In genomic region chr6:157855325-157855724, GRCh38 we compare ENCODE assay signal across 17 cellular contexts. TPM values are rescaled to one million over a fixed set of nuclear protein-coding genes. Genes with fewer than 3 reads are reported as not detected.
DNase-seq lines count a peak whose midpoint lies in the region; ATAC-seq, FAIRE-seq and TF ChIP-seq lines count a peak whose summit lies in the region.
"Had no signal": no experiment of that assay in that cellular context is flagged by ENCODE, and none has a peak within 500 bp of the region (broad histone marks: within the 10 kb centered on the region; RNA-seq: fewer than 3 reads in every experiment).

No MANE protein-coding gene starts in this region.

- H3K4me1 Mint-ChIP-seq in CD4-positive, CD25-positive, alpha-beta regulatory T cell: peaks cover 28 to 58% (median 51%) of the 10 kb centered on the region in 4 donors
- peaks cover 42 to 52% (median 50%) of the 10 kb centered on the region in 3 donors for H3K4me1 Mint-ChIP-seq in T-cell
- H3K4me1 Mint-ChIP-seq in glutamatergic neuron (ENCODE audit: low read depth, unreplicated experiment): peaks cover 12% of the 10 kb centered on the region

- FAIRE-seq in GM12892 (lab: Jason Lieb, UNC): peak; percentile 44
- FAIRE-seq: A204.1, G401.6 had no signal

- no peaks in the 10 kb centered on the region for H3K27me3 ChIP-seq in CD4-positive, CD25-positive, alpha-beta regulatory T cell (ENCODE audit: control insufficient read depth, insufficient read depth, low read length)

- TF ChIP-seq CTCF in glutamatergic neuron (IDR thresholded peaks at IDR 0.05; ENCODE audit: partially characterized antibody, unreplicated experiment): no peak

- ATAC-seq in CD4-positive, CD25-positive, alpha-beta regulatory T cell (ENCODE audit: low read depth in 2 of 2): peak; percentile 44 to 51
- ATAC-seq in T-cell (replicated peaks in 1 of 4): no peak
- no peak for ATAC-seq in left colon
- ATAC-seq: GM23338 had no signal

- no peaks in the 10 kb centered on the region for H3K36me3 ChIP-seq in CD4-positive, CD25-positive, alpha-beta regulatory T cell (ENCODE audit: control insufficient read depth, insufficient read depth, low read length)

- POLR2A ChIA-PET in T-cell (lab: Charles Lee): no interaction called here

- peaks cover 11% of the 10 kb centered on the region for H3K36me3 Mint-ChIP-seq in CD4-positive, CD25-positive, alpha-beta regulatory T cell
- peaks cover 22% of the 10 kb centered on the region for H3K36me3 Mint-ChIP-seq in T-cell
- H3K36me3 Mint-ChIP-seq in glutamatergic neuron (ENCODE audit: unreplicated experiment): peaks cover 8% of the 10 kb centered on the region

- peak overlapping the region; percentile 65 for H3K4me3 ChIP-seq in CD4-positive, CD25-positive, alpha-beta regulatory T cell (ENCODE audit: low read depth, low read length)
- H3K4me3 ChIP-seq: GM23338 had no signal

- peak overlapping the region; percentile 63 to 85 (median 69) for H3K4me3 Mint-ChIP-seq in CD4-positive, CD25-positive, alpha-beta regulatory T cell
- H3K4me3 Mint-ChIP-seq in T-cell (peak overlapping the region in 2 of 3 donors; percentile 3 to 17), glutamatergic neuron (ENCODE audit: unreplicated experiment) (peak overlapping the region; percentile 11)
- H3K4me3 Mint-ChIP-seq: B cell, GM23338 had no signal

- peak in 1 of 3 donors; percentile 48 for DNase-seq in CD4-positive, CD25-positive, alpha-beta regulatory T cell
- DNase-seq in GM12892 (ENCODE audit: insufficient read length) (no peak), T-cell (no peak), glutamatergic neuron (no peak), NCI-H2081 (lab: John Stamatoyannopoulos, UW) (no peak), hepatic stellate cell (ENCODE audit: low spot score) (no peak), left colon (no peak)
- DNase-seq: C1 segment of cervical spinal cord; CD4-positive, alpha-beta memory T cell; DMS153; DMS79 treated with DMSO at 0.1 percent for 48 hours; EL; H7 had no signal

- peak overlapping the region in 2 of 3 donors; percentile 63 to 88 for H3K27ac Mint-ChIP-seq in CD4-positive, CD25-positive, alpha-beta regulatory T cell
- no peak overlapping the region for H3K27ac Mint-ChIP-seq in T-cell
- H3K27ac Mint-ChIP-seq in glutamatergic neuron (ENCODE audit: unreplicated experiment): peak overlapping the region; percentile 14
- H3K27ac Mint-ChIP-seq: B cell, GM23338 had no signal

- no peak for TF ChIP-seq POLR2A in GM12892 (IDR thresholded peaks at IDR 0.05; ENCODE audit: low read depth, low read length)

- peaks cover 12% of the 10 kb centered on the region for H3K4me1 ChIP-seq in CD4-positive, CD25-positive, alpha-beta regulatory T cell (ENCODE audit: control insufficient read depth, insufficient read depth, low read length, poor library complexity, severe bottlenecking)

- H3K27me3 Mint-ChIP-seq in CD4-positive, CD25-positive, alpha-beta regulatory T cell: peaks cover 5% of the 10 kb centered on the region
- H3K27me3 Mint-ChIP-seq in T-cell (no peaks in the 10 kb centered on the region), glutamatergic neuron (ENCODE audit: unreplicated experiment) (peaks cover 2% of the 10 kb centered on the region)
- H3K27me3 Mint-ChIP-seq: B cell; CD4-positive, alpha-beta memory T cell had no signal

- H3K27ac ChIP-seq in CD4-positive, CD25-positive, alpha-beta regulatory T cell (ENCODE audit: insufficient read depth, low read length, poor library complexity, severe bottlenecking): peak overlapping the region; percentile 14

- peaks cover 16 to 23% of the 10 kb centered on the region in 2 experiments for H3K9me3 ChIP-seq in CD4-positive, CD25-positive, alpha-beta regulatory T cell (ENCODE audit: control insufficient read depth in 2 of 2, low read length in 2 of 2)

- intact Hi-C loops in left colon (cut with DNase I, micrococcal nuclease): no loop called here

- CTCF ChIA-PET in T-cell (lab: Charles Lee): no interaction called here

- H3K9me3 Mint-ChIP-seq in CD4-positive, CD25-positive, alpha-beta regulatory T cell: peaks cover 0 to 17% (median 13%) of the 10 kb centered on the region in 7 donors
- peaks cover 6 to 23% (median 15%) of the 10 kb centered on the region in 3 donors for H3K9me3 Mint-ChIP-seq in T-cell
- H3K9me3 Mint-ChIP-seq in glutamatergic neuron (ENCODE audit: unreplicated experiment): peaks cover 3% of the 10 kb centered on the region

RNA-seq across cellular contexts. Expression of gene SNX9, which starts 32.3 kb away (rescaled TPM):
- total RNA-seq in CD4-positive, CD25-positive, alpha-beta regulatory T cell: 31.6 TPM
- polyA plus RNA-seq in CD4-positive, CD25-positive, alpha-beta regulatory T cell: 10 to 100 TPM; 16.4 to 23.5 (median 19.9) TPM
- polyA plus RNA-seq in GM12892 (2012; ENCODE audit: missing spikeins): 7.8 TPM
- total RNA-seq in T-cell (10 to 100 TPM; 20.5 to 25.9 (median 23.7) TPM), glutamatergic neuron (ENCODE audit: unreplicated experiment) (45.7 TPM), left colon (10 to 100 TPM; 53.6 to 75.4 TPM)

Comparison
In these comparisons a context has a peak if more than half of its experiments do, and no peak if none do; other contexts are left out.
1. ATAC-seq: peak in CD4-positive, CD25-positive, alpha-beta regulatory T cell (2 of 2); none in T-cell (0 of 4) and left colon (single experiment).
2. H3K27ac Mint-ChIP-seq: peak in CD4-positive, CD25-positive, alpha-beta regulatory T cell (2 of 3) and glutamatergic neuron (single experiment); none in T-cell (0 of 2).
3. H3K4me3 Mint-ChIP-seq: peak in every context shown above with its lines; median percentile 69 in CD4-positive, CD25-positive, alpha-beta regulatory T cell; 11 in glutamatergic neuron; 10 in T-cell.